Comparison of ENCODE assay signal across 13 cellular contexts in genomic region chr3:188003188-188004171, GRCh38.
A peak's percentile ranks its signal among the peaks of the same experiment; 100 is the strongest.
DNase-seq lines count a peak whose midpoint lies in the region; ATAC-seq, FAIRE-seq and TF ChIP-seq lines count a peak whose summit lies in the region.
"Had no signal": no experiment of that assay in that cellular context is flagged by ENCODE, and none has a peak within 500 bp of the region (broad histone marks: within the 10 kb centered on the region; RNA-seq: fewer than 3 reads in every experiment).

No MANE protein-coding gene starts in this region.

- H2AK9ac ChIP-seq in IMR-90 (replicated peaks; ENCODE audit: low read depth, low read length, poor library complexity): no peak overlapping the region

- no peak overlapping the region for H2BK5ac ChIP-seq in IMR-90 (ENCODE audit: low read depth, low read length, poor library complexity, severe bottlenecking)

- peak overlapping the region; percentile 75 to 84 for H3K27ac ChIP-seq in A549
- no peak overlapping the region for H3K27ac ChIP-seq in IMR-90 (ENCODE audit: insufficient read depth, low read length)
- H3K27ac ChIP-seq in VCaP: peak overlapping the region; percentile 77
- no peak overlapping the region for H3K27ac ChIP-seq in lower lobe of right lung
- H3K27ac ChIP-seq: GM23248 had no signal

- TF ChIP-seq POLR2A in A549 (IDR thresholded peaks at IDR 0.05; ENCODE audit: low read length) (no peak), IMR-90 (IDR thresholded peaks at IDR 0.05; ENCODE audit: low read depth, low read length) (no peak)

- no peak overlapping the region for H2AK5ac ChIP-seq in IMR-90 (ENCODE audit: low read depth, low read length)

- H3K9me3 ChIP-seq in A549 (no peaks in the 10 kb centered on the region), IMR-90 (ENCODE audit: control insufficient read depth, insufficient read depth, low read length) (no peaks in the 10 kb centered on the region), lower lobe of right lung (no peaks in the 10 kb centered on the region)

- no peak for TF ChIP-seq CTCF in A549 (IDR thresholded peaks at IDR 0.05)
- TF ChIP-seq CTCF in IMR-90 (conservative IDR thresholded peaks at IDR 0.05; ENCODE audit: low read depth, low read length): no peak
- TF ChIP-seq CTCF in VCaP (conservative IDR thresholded peaks at IDR 0.05): no peak
- no peak for TF ChIP-seq CTCF in lower lobe of right lung (IDR thresholded peaks at IDR 0.05)

- H2BK15ac ChIP-seq in IMR-90 (ENCODE audit: low read depth, low read length): 0 out of 3 replicates have a peak overlapping the region, but pooled peaks have one; percentile 7

- H3K56ac ChIP-seq in IMR-90 (ENCODE audit: extremely low read depth, insufficient read depth, low read length): no peak overlapping the region

- H4K5ac ChIP-seq in IMR-90 (ENCODE audit: low read depth, low read length): no peak overlapping the region

- POLR2A ChIA-PET in A549 (lab: Yijun Ruan, JAX): interaction anchor here (0.8 kb wide), 1 partner anchor 258 kb away, joined by 3 read pairs; the partner anchor contains the start of gene BCL6
- POLR2A ChIA-PET in IMR-90 (lab: Charles Lee; ENCODE audit: unreplicated experiment): no interaction called here

- no peak for FAIRE-seq in A549 (lab: Jason Lieb, UNC)

- in situ Hi-C loops in IMR-90 (cut with MboI; ENCODE audit: low sequenced_read_pairs): no loop called here

- intact Hi-C loops in IMR-90 (cut with micrococcal nuclease): no loop called here
- intact Hi-C loops in lower lobe of right lung (cut with DNase I): no loop called here

- H3K36me3 ChIP-seq in IMR-90 (ENCODE audit: control insufficient read depth, insufficient read depth, low read length) (no peaks in the 10 kb centered on the region), lower lobe of right lung (no peaks in the 10 kb centered on the region)

- no peaks in the 10 kb centered on the region for H4K20me1 ChIP-seq in IMR-90 (ENCODE audit: insufficient read depth, low read length)

- BruUV-seq in IMR-90 (replicated peaks; lab: Mats Ljungman, UMichigan): no TSS peak

- no peak overlapping the region; the same call in 1 of the 2 replicates for H2BK120ac ChIP-seq in IMR-90 (ENCODE audit: low read depth, low read length)

- no peaks in the 10 kb centered on the region for H3K79me1 ChIP-seq in IMR-90 (ENCODE audit: low read depth in 1 of 2, low read length in 2 of 2)

- DNase-seq in A549 (ENCODE audit: low read depth in 1 of 2, low spot score in 1 of 2) (peak; percentile 12 to 76), IMR-90 (no peak), lower lobe of right lung (no peak), AG20443 (ENCODE audit: low spot score) (no peak), EL (no peak), NCI-H1048 (lab: John Stamatoyannopoulos, UW) (no peak), DMS79 (lab: John Stamatoyannopoulos, UW) (no peak)
- DNase-seq: AML-193; GM23248; KG1; stimulated activated naive CD4-positive, alpha-beta T cell treated with Interleukin-2 at 50 U/mL for 16 hours; T1000 had no signal

- CTCF ChIA-PET in A549 (lab: Yijun Ruan, JAX): interaction anchor here (1.3 kb wide), 1 partner anchor 14 kb away, joined by 5 read pairs; no protein-coding TSS in a partner anchor
- CTCF ChIA-PET in IMR-90 (lab: Yijun Ruan, JAX): no interaction called here

- dilution Hi-C loops in IMR-90 (cut with HindIII; ENCODE audit: low sequenced_read_pairs, unreplicated experiment): no loop called here

- H3K4me2 ChIP-seq in A549: peak overlapping the region; percentile 77
- H3K4me2 ChIP-seq in IMR-90 (ENCODE audit: low read depth, low read length): no peak overlapping the region

- no peak for TF ChIP-seq EP300 in A549 (IDR thresholded peaks at IDR 0.05)

- H3K9ac ChIP-seq in IMR-90 (ENCODE audit: low read depth, low read length): no peak overlapping the region
- H3K9ac ChIP-seq: GM23248 had no signal

- H3K4me3 ChIP-seq in A549: no peak overlapping the region
- no peak overlapping the region for H3K4me3 ChIP-seq in IMR-90 (ENCODE audit: insufficient read depth, low read depth, low read length)
- no peak overlapping the region for H3K4me3 ChIP-seq in lower lobe of right lung
- H3K4me3 ChIP-seq: GM23248 had no signal

- no peak overlapping the region for H4K8ac ChIP-seq in IMR-90 (ENCODE audit: low read depth in 2 of 2, low read length in 2 of 2)

- no peaks in the 10 kb centered on the region; the same call in 1 of the 2 replicates for H3K27me3 ChIP-seq in IMR-90 (ENCODE audit: control insufficient read depth, insufficient read depth, low read length)
- H3K27me3 ChIP-seq in lower lobe of right lung (ENCODE audit: low read depth): no peaks in the 10 kb centered on the region

- H2AFZ ChIP-seq in IMR-90 (replicated peaks; ENCODE audit: low read length, poor library complexity): peak overlapping the region; percentile 24
- H2AFZ ChIP-seq: GM23248 had no signal

- H3K4ac ChIP-seq in IMR-90 (ENCODE audit: low read depth, low read length): no peak overlapping the region

- peaks cover 53% of the 10 kb centered on the region for H3K4me1 ChIP-seq in A549
- no peaks in the 10 kb centered on the region for H3K4me1 ChIP-seq in IMR-90 (ENCODE audit: control insufficient read depth, insufficient read depth, low read length)
- H3K4me1 ChIP-seq in lower lobe of right lung: peaks cover 14% of the 10 kb centered on the region

- no peak overlapping the region; the same call in 1 of the 2 replicates for H3K23ac ChIP-seq in IMR-90 (ENCODE audit: low read depth, low read length)

- 13% methylated on average over 9 of the region's 9 CpGs for WGBS in A549 (ENCODE audit: missing lambda C conversion rate)
- 83% methylated on average over 2 of the region's 9 CpGs; no CpG with 5 or more reads in 1 of the 2 experiments for WGBS in IMR-90 (ENCODE audit: extremely low coverage in 2 of 2, insufficient read length in 1 of 2), 2 experiments

- H3K14ac ChIP-seq in IMR-90 (replicated peaks; ENCODE audit: low read depth, low read length): no peak overlapping the region

- H2BK20ac ChIP-seq in IMR-90 (ENCODE audit: low read depth, low read length): no peak overlapping the region

- H3K9me1 ChIP-seq in IMR-90 (ENCODE audit: insufficient read depth, low read length): no peaks in the 10 kb centered on the region; the same call in 1 of the 2 replicates

- ATAC-seq in A549: peak; percentile 80 to 92
- ATAC-seq in IMR-90 (ENCODE audit: low read depth): no peak
- peak; percentile 53 to 81 for ATAC-seq in lower lobe of right lung

- no peak for TF ChIP-seq RAD21 in A549 (conservative IDR thresholded peaks at IDR 0.05 in 1 of 2, IDR thresholded peaks at IDR 0.05 in 1 of 2)
- TF ChIP-seq RAD21 in IMR-90 (IDR thresholded peaks at IDR 0.05; ENCODE audit: low read length): no peak

- no peak overlapping the region; the same call in 1 of the 2 replicates for H4K91ac ChIP-seq in IMR-90 (ENCODE audit: insufficient read depth, low read depth, low read length)

- no peak overlapping the region for H3K18ac ChIP-seq in IMR-90 (ENCODE audit: low read depth, low read length)

TF ChIP-seq in A549, 52 proteins besides CTCF, POLR2A, EP300 and RAD21:
- TF ChIP-seq HDAC2 (IDR thresholded peaks at IDR 0.05) (no peak), MAFK (IDR thresholded peaks at IDR 0.05; ENCODE audit: partially characterized antibody) (peak; percentile 64), FOXS1 (CRISPR knock-in tag; IDR thresholded peaks at IDR 0.05) (no peak), CBX8 (IDR thresholded peaks at IDR 0.05) (no peak), CHD4 (IDR thresholded peaks at IDR 0.05; ENCODE audit: borderline replicate concordance) (no peak), ZNF302 (CRISPR knock-in tag; IDR thresholded peaks at IDR 0.05) (no peak), NFE2L2 (conservative IDR thresholded peaks at IDR 0.05; ENCODE audit: low read length) (no peak)

TF ChIP-seq in IMR-90, 13 proteins besides CTCF, POLR2A, EP300 and RAD21:
- no peak for TF ChIP-seq RFX5 (IDR thresholded peaks at IDR 0.05; ENCODE audit: low read depth, low read length)

Comparison
In these comparisons a context has a peak if more than half of its experiments do, and no peak if none do; other contexts are left out.
1. DNase-seq: peak in A549 (2 of 2); none in IMR-90 (single experiment), lower lobe of right lung (single experiment), AG20443 (single experiment), EL (single experiment), NCI-H1048 (single experiment) and DMS79 (single experiment).
2. H3K27ac ChIP-seq: peak in A549 (2 of 2) and VCaP (single experiment); none in IMR-90 (single experiment) and lower lobe of right lung (single experiment).